8 cellular contexts compared by ENCODE assay signal in the genomic region with DNA sequence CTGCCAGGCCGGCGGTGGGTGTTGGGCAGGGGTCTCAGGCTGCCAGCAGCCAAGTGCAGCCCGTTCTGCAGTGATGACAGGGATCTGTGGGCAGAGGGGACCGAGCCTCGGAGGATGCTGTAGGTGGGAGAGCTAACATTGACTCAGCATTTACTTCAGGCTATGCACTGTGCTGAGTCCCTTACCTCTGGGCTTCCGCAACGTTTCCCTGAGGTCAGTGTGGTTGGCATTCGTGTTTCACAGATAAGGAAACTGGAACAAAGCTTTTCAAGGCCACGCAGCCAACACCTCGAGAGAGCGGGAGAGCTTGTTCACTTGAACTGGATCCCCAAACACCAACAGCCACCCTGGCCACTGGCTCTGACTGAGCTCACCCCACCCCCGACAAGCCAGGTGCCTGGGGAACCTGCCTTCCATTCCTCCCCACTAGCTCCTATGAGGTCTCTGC. TPM values are rescaled to one million over a fixed set of nuclear protein-coding genes. Genes with fewer than 3 reads are reported as not detected.
DNase-seq lines count a peak whose midpoint lies in the region; ATAC-seq and TF ChIP-seq lines count a peak whose summit lies in the region.

No MANE protein-coding gene starts in this region.

- no peak overlapping the region for H2BK120ac ChIP-seq in IMR-90 (ENCODE audit: low read depth, low read length)

- H3K9me1 ChIP-seq in IMR-90 (ENCODE audit: insufficient read depth, low read length) = no peaks in the 10 kb centered on the region

- intact Hi-C loops in activated CD4-positive, alpha-beta T cell treated with anti-CD3 and anti-CD28 coated beads for 36 hours (cut with DNase I, micrococcal nuclease) = loop anchor here in 1 of 2 experiments (5.0 to 10.0 kb wide), 4 partner anchors 143 to 851 kb away; a partner anchor contains a TSS
- intact Hi-C loops in IMR-90 (cut with micrococcal nuclease) = no loop called here

- no peak overlapping the region for H2AK9ac ChIP-seq in IMR-90 (replicated peaks; ENCODE audit: low read depth, low read length, poor library complexity)

- no CpG with 5 or more reads among the region's 12 CpGs for WGBS in IMR-90 (ENCODE audit: extremely low coverage in 2 of 2, insufficient read length in 1 of 2), 2 experiments
- WGBS in hepatocyte (ENCODE audit: low lambda C conversion rate, missing lambda C conversion rate) = 19% methylated on average over 12 of the region's 12 CpGs

- no peak overlapping the region for H4K8ac ChIP-seq in IMR-90 (ENCODE audit: low read depth in 2 of 2, low read length in 2 of 2)

- H3K27me3 ChIP-seq in IMR-90 (ENCODE audit: control insufficient read depth, insufficient read depth, low read length) (no peaks in the 10 kb centered on the region), hepatocyte (no peaks in the 10 kb centered on the region)

- H4K91ac ChIP-seq in IMR-90 (ENCODE audit: insufficient read depth, low read depth, low read length) = no peak overlapping the region

- in situ Hi-C loops in IMR-90 (cut with MboI; ENCODE audit: low sequenced_read_pairs) = no loop called here

- TF ChIP-seq RAD21 in IMR-90 (IDR thresholded peaks at IDR 0.05; ENCODE audit: low read length) = no peak

- H2AFZ ChIP-seq in IMR-90 (replicated peaks; ENCODE audit: low read length, poor library complexity) = peak overlapping the region; percentile 94
- peak overlapping the region; percentile 65 for H2AFZ ChIP-seq in hepatocyte

- no peak overlapping the region for H2BK15ac ChIP-seq in IMR-90 (ENCODE audit: low read depth, low read length)

- H4K20me1 ChIP-seq in IMR-90 (ENCODE audit: insufficient read depth, low read length) (no peaks in the 10 kb centered on the region), hepatocyte (ENCODE audit: insufficient read depth, poor library complexity, severe bottlenecking) (no peaks in the 10 kb centered on the region)

- no peaks in the 10 kb centered on the region for H3K79me1 ChIP-seq in IMR-90 (ENCODE audit: low read depth in 1 of 2, low read length in 2 of 2)

- H3K4me1 Mint-ChIP-seq in activated CD4-positive, alpha-beta T cell treated with anti-CD3 and anti-CD28 coated beads for 36 hours = peaks cover 3% of the 10 kb centered on the region
- peaks cover 9% of the 10 kb centered on the region for H3K4me1 Mint-ChIP-seq in activated naive CD4-positive, alpha-beta T cell treated with anti-CD3 and anti-CD28 coated beads, Interleukin-2, amount 50 U/mL, for 24 hours

- no peaks in the 10 kb centered on the region for H3K36me3 ChIP-seq in IMR-90 (ENCODE audit: control insufficient read depth, insufficient read depth, low read length)
- no peaks in the 10 kb centered on the region for H3K36me3 ChIP-seq in hepatocyte (replicated peaks; ENCODE audit: insufficient read depth, low read depth)

- H3K4me2 ChIP-seq in IMR-90 (ENCODE audit: low read depth, low read length) = no peak overlapping the region; the same call in 1 of the 2 replicates
- peak overlapping the region; percentile 87 for H3K4me2 ChIP-seq in hepatocyte

- dilution Hi-C loops in IMR-90 (cut with HindIII; ENCODE audit: low sequenced_read_pairs, unreplicated experiment) = no loop called here

- H3K27ac ChIP-seq in IMR-90 (ENCODE audit: insufficient read depth, low read length) = no peak overlapping the region
- peak overlapping the region; percentile 75 for H3K27ac ChIP-seq in hepatocyte

- no peaks in the 10 kb centered on the region for H3K9me3 Mint-ChIP-seq in activated CD4-positive, alpha-beta T cell treated with anti-CD3 and anti-CD28 coated beads for 36 hours (ENCODE audit: low read depth)
- no peaks in the 10 kb centered on the region for H3K9me3 Mint-ChIP-seq in activated naive CD4-positive, alpha-beta T cell treated with anti-CD3 and anti-CD28 coated beads, Interleukin-2, amount 50 U/mL, for 24 hours

- no peak overlapping the region for H3K27ac Mint-ChIP-seq in activated CD4-positive, alpha-beta T cell treated with anti-CD3 and anti-CD28 coated beads for 36 hours
- no peak overlapping the region for H3K27ac Mint-ChIP-seq in activated naive CD4-positive, alpha-beta T cell treated with anti-CD3 and anti-CD28 coated beads, Interleukin-2, amount 50 U/mL, for 24 hours

- no peak overlapping the region for H4K5ac ChIP-seq in IMR-90 (ENCODE audit: low read depth, low read length)

- H3K9ac ChIP-seq in IMR-90 (ENCODE audit: low read depth, low read length) = no peak overlapping the region

- CTCF ChIA-PET in activated CD4-positive, alpha-beta T cell treated with anti-CD3 and anti-CD28 coated beads for 36 hours (lab: Charles Lee) = interaction anchor here (0.6 to 1.0 kb wide), 4 partner anchors 69 to 386 kb away, joined by 3 to 4 read pairs (median 4); a partner anchor contains a TSS
- CTCF ChIA-PET in IMR-90 (lab: Yijun Ruan, JAX) = no interaction called here

- TF ChIP-seq POLR2A in IMR-90 (IDR thresholded peaks at IDR 0.05; ENCODE audit: low read depth, low read length) = no peak

- H3K36me3 Mint-ChIP-seq in activated CD4-positive, alpha-beta T cell treated with anti-CD3 and anti-CD28 coated beads for 36 hours (ENCODE audit: low read depth) = no peaks in the 10 kb centered on the region
- no peaks in the 10 kb centered on the region for H3K36me3 Mint-ChIP-seq in activated naive CD4-positive, alpha-beta T cell treated with anti-CD3 and anti-CD28 coated beads, Interleukin-2, amount 50 U/mL, for 24 hours

- H3K18ac ChIP-seq in IMR-90 (ENCODE audit: low read depth, low read length) = no peak overlapping the region

- H3K4me3 ChIP-seq in IMR-90 (ENCODE audit: insufficient read depth, low read depth, low read length) = no peak overlapping the region
- no peak overlapping the region for H3K4me3 ChIP-seq in hepatocyte

- H3K14ac ChIP-seq in IMR-90 (replicated peaks; ENCODE audit: low read depth, low read length) = no peak overlapping the region

- H3K23ac ChIP-seq in IMR-90 (ENCODE audit: low read depth, low read length) = no peak overlapping the region

- ATAC-seq in activated CD4-positive, alpha-beta T cell treated with anti-CD3 and anti-CD28 coated beads for 36 hours = peak; percentile 56
- no peak for ATAC-seq in IMR-90 (ENCODE audit: low read depth)

- peaks cover 6% of the 10 kb centered on the region for H3K27me3 Mint-ChIP-seq in activated CD4-positive, alpha-beta T cell treated with anti-CD3 and anti-CD28 coated beads for 36 hours
- H3K27me3 Mint-ChIP-seq in activated naive CD4-positive, alpha-beta T cell treated with anti-CD3 and anti-CD28 coated beads, Interleukin-2, amount 50 U/mL, for 24 hours = no peaks in the 10 kb centered on the region

- no peaks in the 10 kb centered on the region for H3K9me3 ChIP-seq in IMR-90 (ENCODE audit: control insufficient read depth, insufficient read depth, low read length)
- H3K9me3 ChIP-seq in hepatocyte (ENCODE audit: low read depth) = no peaks in the 10 kb centered on the region

- H3K4me1 ChIP-seq in IMR-90 (ENCODE audit: control insufficient read depth, insufficient read depth, low read length) (no peaks in the 10 kb centered on the region), hepatocyte (ENCODE audit: insufficient read depth) (peaks cover 10% of the 10 kb centered on the region)

- TF ChIP-seq CTCF in IMR-90 (conservative IDR thresholded peaks at IDR 0.05; ENCODE audit: low read depth, low read length) (no peak), hepatocyte (IDR thresholded peaks at IDR 0.05; ENCODE audit: poor library complexity) (no peak)

- peak overlapping the region; percentile 37 for H3K4me3 Mint-ChIP-seq in activated CD4-positive, alpha-beta T cell treated with anti-CD3 and anti-CD28 coated beads for 36 hours
- peak overlapping the region; percentile 53 for H3K4me3 Mint-ChIP-seq in activated naive CD4-positive, alpha-beta T cell treated with anti-CD3 and anti-CD28 coated beads, Interleukin-2, amount 50 U/mL, for 24 hours

- POLR2A ChIA-PET in activated CD4-positive, alpha-beta T cell treated with anti-CD3 and anti-CD28 coated beads for 36 hours (lab: Charles Lee) = interaction anchor here (1.0 kb wide), 1 partner anchor 28 kb away, joined by 3 read pairs; no protein-coding TSS in a partner anchor
- POLR2A ChIA-PET in IMR-90 (lab: Charles Lee; ENCODE audit: unreplicated experiment) = no interaction called here

- no peaks in the 10 kb centered on the region for H3K9me2 ChIP-seq in hepatocyte (replicated peaks; ENCODE audit: insufficient read depth)

- no TSS peak for BruUV-seq in IMR-90 (replicated peaks; lab: Mats Ljungman, UMichigan)

- peak; percentile 56 for DNase-seq in activated CD4-positive, alpha-beta T cell treated with anti-CD3 and anti-CD28 coated beads for 36 hours
- no peak for DNase-seq in activated CD4-positive, alpha-beta T cell treated with anti-CD3 and anti-CD28 coated beads for 1 hour
- DNase-seq in IMR-90 = no peak
- peak; percentile 54 for DNase-seq in hepatocyte (ENCODE audit: low spot score)
- DNase-seq in stimulated activated CD4-positive, alpha-beta T cell treated with anti-CD3 and anti-CD28 coated beads, Interleukin-2, amount 100 ng/mL, for 4 hours (ENCODE audit: low read depth) = peak; percentile 15
- no peak for DNase-seq in midbrain (lab: John Stamatoyannopoulos, UW)
- no peak for DNase-seq in pons (ENCODE audit: low spot score)

- no peak overlapping the region for H2BK20ac ChIP-seq in IMR-90 (ENCODE audit: low read depth, low read length)

- H2BK5ac ChIP-seq in IMR-90 (ENCODE audit: low read depth, low read length, poor library complexity, severe bottlenecking) = no peak overlapping the region

- H2AK5ac ChIP-seq in IMR-90 (ENCODE audit: low read depth, low read length) = no peak overlapping the region

- no peak overlapping the region for H3K4ac ChIP-seq in IMR-90 (ENCODE audit: low read depth, low read length)

- H3K56ac ChIP-seq in IMR-90 (ENCODE audit: extremely low read depth, insufficient read depth, low read length) = no peak overlapping the region

- H3K79me2 ChIP-seq in hepatocyte = no peaks in the 10 kb centered on the region

RNA-seq across cellular contexts. Expression of a gene that starts 0.8 kb away (rescaled TPM):
- total RNA-seq in activated CD4-positive, alpha-beta T cell treated with anti-CD3 and anti-CD28 coated beads for 36 hours = not detected
- not detected in 2 replicates for total RNA-seq in IMR-90 (2012; rRNA removed)
- not detected in 2 replicates for polyA plus RNA-seq in IMR-90 (2012; rRNA removed)
- not detected in 2 replicates for polyA plus RNA-seq in IMR-90 (2012; cell fraction: cytosol; rRNA removed)
- not detected in 2 replicates for polyA plus RNA-seq in IMR-90 (2012; cell fraction: nucleus; rRNA removed; ENCODE audit: low replicate concordance)
- total RNA-seq in hepatocyte = not detected in 2 replicates
- polyA plus RNA-seq in hepatocyte = not detected in 2 replicates

RNA-seq across cellular contexts. Expression of a gene that starts 27.3 kb away (rescaled TPM):
- not detected for total RNA-seq in activated CD4-positive, alpha-beta T cell treated with anti-CD3 and anti-CD28 coated beads for 36 hours
- not detected in 2 replicates for total RNA-seq in IMR-90 (2012; rRNA removed)
- polyA plus RNA-seq in IMR-90 (2012; rRNA removed) = not detected in 2 replicates
- not detected in 2 replicates for polyA plus RNA-seq in IMR-90 (2012; cell fraction: cytosol; rRNA removed)
- polyA plus RNA-seq in IMR-90 (2012; cell fraction: nucleus; rRNA removed; ENCODE audit: low replicate concordance) = not detected in 2 replicates
- 1.00 and 1.4 TPM in 2 replicates for total RNA-seq in hepatocyte
- polyA plus RNA-seq in hepatocyte = 0.05 and 0.50 TPM in 2 replicates

Comparison
In these comparisons a context has a peak if more than half of its experiments do, and no peak if none do; other contexts are left out.
1. DNase-seq: peak in activated CD4-positive, alpha-beta T cell treated with anti-CD3 and anti-CD28 coated beads for 36 hours (single experiment), hepatocyte (single experiment) and stimulated activated CD4-positive, alpha-beta T cell treated with anti-CD3 and anti-CD28 coated beads, Interleukin-2, amount 100 ng/mL, for 4 hours (single experiment); none in activated CD4-positive, alpha-beta T cell treated with anti-CD3 and anti-CD28 coated beads for 1 hour (single experiment), IMR-90 (single experiment), midbrain (single experiment) and pons (single experiment).